40 cellular contexts compared by ENCODE assay signal in genomic region chr1:170203693-170204092, GRCh38. TPM values are rescaled to one million over a fixed set of nuclear protein-coding genes. Genes with fewer than 3 reads are reported as not detected.
"Had no signal": no experiment of that assay in that cellular context is flagged by ENCODE, and none has a peak within 500 bp of the region (broad histone marks: within the 10 kb centered on the region; RNA-seq: fewer than 3 reads in every experiment).

No MANE protein-coding gene starts in this region.

- H3K9me3 ChIP-seq: MG63, Peyer's patch had no signal

- H3K4me3 ChIP-seq: MG63, Peyer's patch had no signal

- H3K27ac Mint-ChIP-seq: activated CD4-positive, alpha-beta memory T cell treated with anti-CD3 and anti-CD28 coated beads, Interleukin-2, amount 10 ng/mL, durations not matched to agents 7 days and 5 days; activated CD8-positive, alpha-beta memory T cell treated with anti-CD3 and anti-CD28 coated beads, Interleukin-2, amount 10 ng/mL, durations not matched to agents 7 days and 5 days; activated naive CD4-positive, alpha-beta T cell treated with anti-CD3 and anti-CD28 coated beads, Interleukin-2, amount 10 ng/mL, durations not matched to agents 7 days and 5 days; activated naive CD8-positive, alpha-beta T cell; activated naive CD8-positive, alpha-beta T cell treated with anti-CD3 and anti-CD28 coated beads, Interleukin-2, amount 50 U/mL, for 24 hours; IgD-negative memory B cell had no signal

- H3K27ac ChIP-seq: brain microvascular endothelial cell, Peyer's patch, WERI-Rb-1 had no signal

- H3K4me3 Mint-ChIP-seq: activated CD4-positive, alpha-beta memory T cell treated with anti-CD3 and anti-CD28 coated beads, Interleukin-2, amount 10 ng/mL, durations not matched to agents 7 days and 5 days; activated CD8-positive, alpha-beta memory T cell treated with anti-CD3 and anti-CD28 coated beads, Interleukin-2, amount 10 ng/mL, durations not matched to agents 7 days and 5 days; activated naive CD4-positive, alpha-beta T cell treated with anti-CD3 and anti-CD28 coated beads, Interleukin-2, amount 10 ng/mL, durations not matched to agents 7 days and 5 days; activated naive CD8-positive, alpha-beta T cell; activated naive CD8-positive, alpha-beta T cell treated with anti-CD3 and anti-CD28 coated beads, Interleukin-2, amount 50 U/mL, for 24 hours; IgD-negative memory B cell had no signal

- H3K36me3 Mint-ChIP-seq: activated CD8-positive, alpha-beta memory T cell treated with anti-CD3 and anti-CD28 coated beads, Interleukin-2, amount 10 ng/mL, durations not matched to agents 7 days and 5 days; activated naive CD4-positive, alpha-beta T cell treated with anti-CD3 and anti-CD28 coated beads, Interleukin-2, amount 10 ng/mL, durations not matched to agents 7 days and 5 days; IgD-negative memory B cell had no signal

- H3K27me3 ChIP-seq: brain microvascular endothelial cell, MG63, Peyer's patch had no signal

- ATAC-seq: activated CD8-positive, alpha-beta memory T cell treated with anti-CD3 and anti-CD28 coated beads, Interleukin-2, amount 10 ng/mL, durations not matched to agents 7 days and 5 days; activated naive CD8-positive, alpha-beta T cell treated with anti-CD3 and anti-CD28 coated beads, Interleukin-2, amount 50 U/mL, for 24 hours; PC-3 had no signal

- H3K4me1 Mint-ChIP-seq: activated CD4-positive, alpha-beta memory T cell treated with anti-CD3 and anti-CD28 coated beads, Interleukin-2, amount 10 ng/mL, durations not matched to agents 7 days and 5 days; activated CD8-positive, alpha-beta memory T cell treated with anti-CD3 and anti-CD28 coated beads, Interleukin-2, amount 10 ng/mL, durations not matched to agents 7 days and 5 days; activated naive CD4-positive, alpha-beta T cell treated with anti-CD3 and anti-CD28 coated beads, Interleukin-2, amount 10 ng/mL, durations not matched to agents 7 days and 5 days; activated naive CD8-positive, alpha-beta T cell treated with anti-CD3 and anti-CD28 coated beads, Interleukin-2, amount 50 U/mL, for 24 hours; IgD-negative memory B cell had no signal

- H3K9me3 Mint-ChIP-seq: activated CD4-positive, alpha-beta memory T cell treated with anti-CD3 and anti-CD28 coated beads, Interleukin-2, amount 10 ng/mL, durations not matched to agents 7 days and 5 days had no signal

- H3K36me3 ChIP-seq: brain microvascular endothelial cell, MG63, Peyer's patch, WERI-Rb-1 had no signal

- DNase-seq: activated CD4-positive, alpha-beta memory T cell treated with anti-CD3 and anti-CD28 coated beads, Interleukin-2, amount 10 ng/mL, durations not matched to agents 7 days and 5 days; activated CD4-positive, alpha-beta T cell treated with anti-CD3 and anti-CD28 coated beads for 1 hour; activated CD4-positive, alpha-beta T cell treated with anti-CD3 and anti-CD28 coated beads for 48 hours; activated CD4-positive, CD25-positive, alpha-beta regulatory T cell; activated CD8-positive, alpha-beta memory T cell treated with anti-CD3 and anti-CD28 coated beads for 24 hours; activated CD8-positive, alpha-beta memory T cell treated with anti-CD3 and anti-CD28 coated beads, Interleukin-2, amount 10 ng/mL, durations not matched to agents 7 days and 5 days; activated CD8-positive, alpha-beta memory T cell treated with anti-CD3 and anti-CD28 coated beads, Interleukin-2, amount 50 U/mL, for 48 hours; activated effector memory CD4-positive, alpha-beta T cell treated with Interleukin-2 at 50 U/mL for 16 hours; activated naive CD4-positive, alpha-beta T cell treated with anti-CD3 and anti-CD28 coated beads, Interleukin-2, amount 10 ng/mL, durations not matched to agents 7 days and 5 days; activated naive CD8-positive, alpha-beta T cell treated with anti-CD3 and anti-CD28 coated beads, Interleukin-2, amount 50 U/mL, for 24 hours; activated T-cell treated with anti-CD3 and anti-CD28 coated beads, Interleukin-2, amount 50 U/mL, for 48 hours; amniotic stem cell; aorta; brain microvascular endothelial cell; central memory CD4-positive, alpha-beta T cell; Karpas-422; KBM-7; MG63; MV-4-11; NCI-H1092; NCI-H1436 treated with DMSO at 0.1 percent for 48 hours; NCI-H1694 treated with DMSO at 0.1 percent for 48 hours; NCI-H2029 treated with DMSO at 0.1 percent for 48 hours; NCI-H2107; NCI-H226; NCI-H446 treated with DMSO at 0.1 percent for 48 hours; NCI-H524; NCI-H69; NK-92 treated with Interleukin-12 subunit alpha and Interleukin-12 subunit beta, amount 100 ng/mL, for 24 hours; PC-3; Peyer's patch; RPMI8226; SIG-M5; T1000; WERI-Rb-1 had no signal

- H3K4me1 ChIP-seq: Peyer's patch had no signal

RNA-seq across cellular contexts. Expression of gene NTMT2, which starts 57.9 kb away (rescaled TPM):
- total RNA-seq: activated CD4-positive, alpha-beta memory T cell treated with anti-CD3 and anti-CD28 coated beads, Interleukin-2, amount 10 ng/mL, durations not matched to agents 7 days and 5 days; activated CD8-positive, alpha-beta memory T cell treated with anti-CD3 and anti-CD28 coated beads, Interleukin-2, amount 10 ng/mL, durations not matched to agents 7 days and 5 days; aorta; PC-3; Peyer's patch; SK-MEL-5; T-helper 1 cell treated with Interleukin-12 subunit alpha and Interleukin-12 subunit beta and Interleukin-4 antibody, amounts not matched to agents 30 ng/mL and 1 ng/mL, for 36 hours; T-helper 2 cell treated with Interferon-gamma antibody and Interleukin-4, amounts not matched to agents 100 ng/mL and 5 ng/mL, for 36 hours had no signal
- polyA plus RNA-seq: aorta, IgD-negative memory B cell had no signal
